ENCODE assay signal across 8 cellular contexts in genomic region chr4:165874799-165875371, GRCh38. TPM values are rescaled to one million over a fixed set of nuclear protein-coding genes. Genes with fewer than 3 reads are reported as not detected.
DNase-seq lines count a peak whose midpoint lies in the region; ATAC-seq and TF ChIP-seq lines count a peak whose summit lies in the region.

No MANE protein-coding gene starts in this region.

- peak overlapping the region; percentile 57 for H2AFZ ChIP-seq in neuron (ENCODE audit: low read depth, low read length)

- DNase-seq in BE2C (peak; percentile 7), NCI-H748 (lab: John Stamatoyannopoulos, UW; ENCODE audit: unreplicated experiment) (peak; percentile 84), fibroblast of the aortic adventitia (ENCODE audit: low read depth) (no peak), natural killer cell (no peak), NCI-H2171 (lab: John Stamatoyannopoulos, UW) (no peak), activated gamma-delta T cell (lab: John Stamatoyannopoulos, UW) (no peak)
- no peak for DNase-seq in activated T-helper 1 cell treated with anti-CD3 and anti-CD28 coated beads, Interleukin-12 subunit alpha, Interleukin-12 subunit beta, Interleukin-2, Interleukin-4 antibody, amounts not matched to agents 30 ng/mL and 10 ng/mL and 1 ng/mL, durations not matched to agents 14 hours and 24 hours and 36 hours (ENCODE audit: low spot score)

- no peaks in the 10 kb centered on the region for H3K36me3 Mint-ChIP-seq in activated T-helper 1 cell treated with anti-CD3 and anti-CD28 coated beads, Interleukin-12 subunit alpha, Interleukin-12 subunit beta, Interleukin-2, Interleukin-4 antibody, amounts not matched to agents 30 ng/mL and 10 ng/mL and 1 ng/mL, durations not matched to agents 14 hours and 24 hours and 36 hours (ENCODE audit: low read depth)
- peaks cover 16% of the 10 kb centered on the region for H3K36me3 Mint-ChIP-seq in natural killer cell

- H3K9me3 ChIP-seq in BE2C (no peaks in the 10 kb centered on the region; the same call in 1 of the 2 replicates), neuron (ENCODE audit: low read length) (no peaks in the 10 kb centered on the region)

- H3K36me3 ChIP-seq in BE2C: no peaks in the 10 kb centered on the region
- H3K36me3 ChIP-seq in neuron (ENCODE audit: insufficient read depth, low read length): no peaks in the 10 kb centered on the region

- peaks cover 50% of the 10 kb centered on the region for H3K27me3 Mint-ChIP-seq in activated T-helper 1 cell treated with anti-CD3 and anti-CD28 coated beads, Interleukin-12 subunit alpha, Interleukin-12 subunit beta, Interleukin-2, Interleukin-4 antibody, amounts not matched to agents 30 ng/mL and 10 ng/mL and 1 ng/mL, durations not matched to agents 14 hours and 24 hours and 36 hours (ENCODE audit: insufficient read depth)
- peaks cover 20 to 30% of the 10 kb centered on the region in 2 donors for H3K27me3 Mint-ChIP-seq in natural killer cell (ENCODE audit: low read depth in 2 of 2)

- no peak for TF ChIP-seq CTCF in BE2C (IDR thresholded peaks at IDR 0.05; ENCODE audit: low read depth, low read length)
- no peak for TF ChIP-seq CTCF in fibroblast of the aortic adventitia (IDR thresholded peaks at IDR 0.05; ENCODE audit: insufficient read depth, low read length)
- TF ChIP-seq CTCF in natural killer cell (IDR thresholded peaks at IDR 0.05): no peak

- no peak for ATAC-seq in natural killer cell

- peaks cover 70% of the 10 kb centered on the region for H3K27me3 ChIP-seq in BE2C
- H3K27me3 ChIP-seq in neuron (ENCODE audit: insufficient read depth, low read length): peaks cover 68% of the 10 kb centered on the region

- H3K4me3 ChIP-seq in BE2C (ENCODE audit: low read depth, low read length) (no peak overlapping the region), fibroblast of the aortic adventitia (ENCODE audit: low read depth, low read length) (peak overlapping the region; percentile 67), neuron (ENCODE audit: low read length) (no peak overlapping the region)

- no peaks in the 10 kb centered on the region for H3K9me3 Mint-ChIP-seq in activated T-helper 1 cell treated with anti-CD3 and anti-CD28 coated beads, Interleukin-12 subunit alpha, Interleukin-12 subunit beta, Interleukin-2, Interleukin-4 antibody, amounts not matched to agents 30 ng/mL and 10 ng/mL and 1 ng/mL, durations not matched to agents 14 hours and 24 hours and 36 hours
- peaks cover 0 to 4% of the 10 kb centered on the region in 2 donors for H3K9me3 Mint-ChIP-seq in natural killer cell

- H3K27ac Mint-ChIP-seq in activated T-helper 1 cell treated with anti-CD3 and anti-CD28 coated beads, Interleukin-12 subunit alpha, Interleukin-12 subunit beta, Interleukin-2, Interleukin-4 antibody, amounts not matched to agents 30 ng/mL and 10 ng/mL and 1 ng/mL, durations not matched to agents 14 hours and 24 hours and 36 hours: no peak overlapping the region
- H3K27ac Mint-ChIP-seq in natural killer cell: no peak overlapping the region

- intact Hi-C loops in activated T-helper 1 cell treated with anti-CD3 and anti-CD28 coated beads, Interleukin-12 subunit alpha, Interleukin-12 subunit beta, Interleukin-2, Interleukin-4 antibody, amounts not matched to agents 30 ng/mL and 10 ng/mL and 1 ng/mL, durations not matched to agents 14 hours and 24 hours and 36 hours (cut with micrococcal nuclease): no loop called here
- intact Hi-C loops in natural killer cell (cut with micrococcal nuclease): no loop called here

- H3K4me1 Mint-ChIP-seq in activated T-helper 1 cell treated with anti-CD3 and anti-CD28 coated beads, Interleukin-12 subunit alpha, Interleukin-12 subunit beta, Interleukin-2, Interleukin-4 antibody, amounts not matched to agents 30 ng/mL and 10 ng/mL and 1 ng/mL, durations not matched to agents 14 hours and 24 hours and 36 hours (ENCODE audit: low read depth): no peaks in the 10 kb centered on the region
- H3K4me1 Mint-ChIP-seq in natural killer cell: no peaks in the 10 kb centered on the region

- H3K4me3 Mint-ChIP-seq in activated T-helper 1 cell treated with anti-CD3 and anti-CD28 coated beads, Interleukin-12 subunit alpha, Interleukin-12 subunit beta, Interleukin-2, Interleukin-4 antibody, amounts not matched to agents 30 ng/mL and 10 ng/mL and 1 ng/mL, durations not matched to agents 14 hours and 24 hours and 36 hours: no peak overlapping the region
- H3K4me3 Mint-ChIP-seq in natural killer cell: no peak overlapping the region

- H3K4me1 ChIP-seq in BE2C (no peaks in the 10 kb centered on the region), neuron (ENCODE audit: insufficient read depth, low read length) (peaks cover 24% of the 10 kb centered on the region)

RNA-seq across cellular contexts. Expression of gene TLL1, which starts 1.8 kb away (rescaled TPM):
- polyA plus RNA-seq in BE2C (2012; ENCODE audit: insufficient read depth, insufficient read length, low read depth): not detected
- total RNA-seq in fibroblast of the aortic adventitia (ENCODE audit: low replicate concordance): 0.09 and 1.5 TPM in 2 replicates
- not detected in 2 replicates for total RNA-seq in activated T-helper 1 cell treated with anti-CD3 and anti-CD28 coated beads, Interleukin-12 subunit alpha, Interleukin-12 subunit beta, Interleukin-2, Interleukin-4 antibody, amounts not matched to agents 30 ng/mL and 10 ng/mL and 1 ng/mL, durations not matched to agents 14 hours and 24 hours and 36 hours
- total RNA-seq in natural killer cell: not detected

Comparison
In these comparisons a context has a peak if more than half of its experiments do, and no peak if none do; other contexts are left out.
1. DNase-seq: peak in BE2C (single experiment) and NCI-H748 (single experiment); none in fibroblast of the aortic adventitia (single experiment), activated T-helper 1 cell treated with anti-CD3 and anti-CD28 coated beads, Interleukin-12 subunit alpha, Interleukin-12 subunit beta, Interleukin-2, Interleukin-4 antibody, amounts not matched to agents 30 ng/mL and 10 ng/mL and 1 ng/mL, durations not matched to agents 14 hours and 24 hours and 36 hours (single experiment), natural killer cell (single experiment), NCI-H2171 (single experiment) and activated gamma-delta T cell (single experiment).